ENCODE assay signal across 1 cellular context in the genomic region with DNA sequence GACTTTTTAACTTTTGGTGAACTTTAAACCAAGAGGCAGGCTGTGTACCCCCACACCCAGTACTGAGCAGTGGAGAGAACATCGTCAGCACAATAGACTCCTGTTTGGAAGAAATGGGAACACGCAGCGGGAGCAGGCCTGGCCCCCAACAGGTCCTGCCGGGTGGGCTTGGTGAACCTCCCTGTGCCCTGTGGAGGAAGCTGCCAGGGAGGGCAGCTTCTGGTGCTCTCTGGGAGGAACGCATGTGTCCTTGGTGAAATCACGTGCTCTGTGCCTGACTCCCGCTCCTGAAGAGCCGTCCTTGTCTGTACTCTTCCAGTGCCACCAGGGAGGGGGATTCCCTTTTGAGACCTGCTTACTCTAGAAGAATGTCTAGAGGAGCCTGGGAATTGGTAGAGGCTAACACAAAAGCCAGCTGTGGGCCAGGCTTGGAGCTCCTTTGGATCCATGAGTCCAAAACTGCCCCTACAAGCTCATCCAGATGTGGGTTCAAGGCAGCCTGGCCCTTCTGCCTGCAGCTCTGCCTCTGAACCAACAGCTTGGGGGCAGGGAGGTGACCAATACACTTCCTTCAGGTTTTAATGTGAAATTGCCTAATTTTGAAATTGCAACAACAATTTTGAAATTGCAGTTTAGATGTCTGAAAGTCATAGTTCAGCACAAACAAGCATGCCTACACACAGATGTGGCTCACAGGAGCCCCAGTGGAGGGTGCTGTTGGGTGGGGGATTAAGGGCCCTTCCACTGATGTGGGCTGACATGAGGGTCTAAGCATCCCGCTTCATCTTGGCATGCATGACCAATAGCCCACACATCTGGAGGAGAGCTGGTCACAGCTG.
TF ChIP-seq lines count a peak whose summit lies in the region.

No MANE protein-coding gene starts in this region.

TF ChIP-seq in WTC11, 78 proteins besides CTCF, POLR2A, EP300 and RAD21:
- no peak for TF ChIP-seq ETV6 (CRISPR knock-in tag; IDR thresholded peaks at IDR 0.05)
- TF ChIP-seq ESRRA (CRISPR knock-in tag; IDR thresholded peaks at IDR 0.05; ENCODE audit: borderline replicate concordance), result no peak
- TF ChIP-seq OVOL2 (CRISPR knock-in tag; IDR thresholded peaks at IDR 0.05; ENCODE audit: borderline replicate concordance), result no peak
- TF ChIP-seq, protein P1, sequence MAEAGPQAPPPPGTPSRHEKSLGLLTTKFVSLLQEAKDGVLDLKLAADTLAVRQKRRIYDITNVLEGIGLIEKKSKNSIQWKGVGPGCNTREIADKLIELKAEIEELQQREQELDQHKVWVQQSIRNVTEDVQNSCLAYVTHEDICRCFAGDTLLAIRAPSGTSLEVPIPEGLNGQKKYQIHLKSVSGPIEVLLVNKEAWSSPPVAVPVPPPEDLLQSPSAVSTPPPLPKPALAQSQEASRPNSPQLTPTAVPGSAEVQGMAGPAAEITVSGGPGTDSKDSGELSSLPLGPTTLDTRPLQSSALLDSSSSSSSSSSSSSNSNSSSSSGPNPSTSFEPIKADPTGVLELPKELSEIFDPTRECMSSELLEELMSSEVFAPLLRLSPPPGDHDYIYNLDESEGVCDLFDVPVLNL (CRISPR knock-in tag; IDR thresholded peaks at IDR 0.05; ENCODE audit: borderline replicate concordance, low read depth), result no peak
- no peak for TF ChIP-seq ZNF396 (CRISPR knock-in tag; IDR thresholded peaks at IDR 0.05; ENCODE audit: borderline replicate concordance)
- no peak for TF ChIP-seq ZBTB21 (CRISPR knock-in tag; IDR thresholded peaks at IDR 0.05; ENCODE audit: borderline replicate concordance)
- TF ChIP-seq ZNF263 (CRISPR knock-in tag; IDR thresholded peaks at IDR 0.05; ENCODE audit: low read depth), result no peak
- TF ChIP-seq ZNF671 (CRISPR knock-in tag; IDR thresholded peaks at IDR 0.05), result no peak
- TF ChIP-seq, protein P2, sequence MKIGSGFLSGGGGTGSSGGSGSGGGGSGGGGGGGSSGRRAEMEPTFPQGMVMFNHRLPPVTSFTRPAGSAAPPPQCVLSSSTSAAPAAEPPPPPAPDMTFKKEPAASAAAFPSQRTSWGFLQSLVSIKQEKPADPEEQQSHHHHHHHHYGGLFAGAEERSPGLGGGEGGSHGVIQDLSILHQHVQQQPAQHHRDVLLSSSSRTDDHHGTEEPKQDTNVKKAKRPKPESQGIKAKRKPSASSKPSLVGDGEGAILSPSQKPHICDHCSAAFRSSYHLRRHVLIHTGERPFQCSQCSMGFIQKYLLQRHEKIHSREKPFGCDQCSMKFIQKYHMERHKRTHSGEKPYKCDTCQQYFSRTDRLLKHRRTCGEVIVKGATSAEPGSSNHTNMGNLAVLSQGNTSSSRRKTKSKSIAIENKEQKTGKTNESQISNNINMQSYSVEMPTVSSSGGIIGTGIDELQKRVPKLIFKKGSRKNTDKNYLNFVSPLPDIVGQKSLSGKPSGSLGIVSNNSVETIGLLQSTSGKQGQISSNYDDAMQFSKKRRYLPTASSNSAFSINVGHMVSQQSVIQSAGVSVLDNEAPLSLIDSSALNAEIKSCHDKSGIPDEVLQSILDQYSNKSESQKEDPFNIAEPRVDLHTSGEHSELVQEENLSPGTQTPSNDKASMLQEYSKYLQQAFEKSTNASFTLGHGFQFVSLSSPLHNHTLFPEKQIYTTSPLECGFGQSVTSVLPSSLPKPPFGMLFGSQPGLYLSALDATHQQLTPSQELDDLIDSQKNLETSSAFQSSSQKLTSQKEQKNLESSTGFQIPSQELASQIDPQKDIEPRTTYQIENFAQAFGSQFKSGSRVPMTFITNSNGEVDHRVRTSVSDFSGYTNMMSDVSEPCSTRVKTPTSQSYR (CRISPR knock-in tag; IDR thresholded peaks at IDR 0.05), result no peak
